13 cellular contexts compared by ENCODE assay signal in genomic region chr10:117443677-117444022, GRCh38.
"Had no signal": no experiment of that assay in that cellular context is flagged by ENCODE, and none has a peak within 500 bp of the region (broad histone marks: within the 10 kb centered on the region; RNA-seq: fewer than 3 reads in every experiment).

No MANE protein-coding gene starts in this region.

- H3K27ac ChIP-seq: right lobe of liver, stomach, WERI-Rb-1 had no signal

- H3K4me3 Mint-ChIP-seq: activated naive CD4-positive, alpha-beta T cell treated with anti-CD3 and anti-CD28 coated beads, Interleukin-2, amount 50 U/mL, for 24 hours; nephron progenitor cell; stimulated activated effector memory CD8-positive, alpha-beta T cell treated with anti-CD3 and anti-CD28 coated beads, Interleukin-12 subunit alpha, Interleukin-12 subunit beta, amount 100 ng/mL, for 72 hours; type B pancreatic cell had no signal

- DNase-seq: activated CD4-positive, alpha-beta T cell treated with anti-CD3 and anti-CD28 coated beads for 1 hour; activated gamma-delta T cell; stimulated activated CD4-positive, alpha-beta T cell treated with anti-CD3 and anti-CD28 coated beads, Interleukin-4, amount 100 ng/mL, for 24 hours had no signal

- H3K4me3 ChIP-seq: left lung had no signal

- H3K27ac Mint-ChIP-seq: activated naive CD4-positive, alpha-beta T cell treated with anti-CD3 and anti-CD28 coated beads, Interleukin-2, amount 50 U/mL, for 24 hours; activated T-cell treated with anti-CD3 and anti-CD28 coated beads, Interleukin-2, amount 50 U/mL, for 72 hours; nephron progenitor cell; stimulated activated effector memory CD8-positive, alpha-beta T cell treated with anti-CD3 and anti-CD28 coated beads, Interleukin-12 subunit alpha, Interleukin-12 subunit beta, amount 100 ng/mL, for 72 hours; type B pancreatic cell had no signal

- H3K36me3 ChIP-seq: heart left ventricle, left lung, right lobe of liver, stomach, WERI-Rb-1 had no signal

- H3K4me1 Mint-ChIP-seq: activated naive CD4-positive, alpha-beta T cell treated with anti-CD3 and anti-CD28 coated beads, Interleukin-2, amount 50 U/mL, for 24 hours; stimulated activated effector memory CD8-positive, alpha-beta T cell treated with anti-CD3 and anti-CD28 coated beads, Interleukin-12 subunit alpha, Interleukin-12 subunit beta, amount 100 ng/mL, for 72 hours had no signal

- H3K36me3 Mint-ChIP-seq: stimulated activated effector memory CD8-positive, alpha-beta T cell treated with anti-CD3 and anti-CD28 coated beads, Interleukin-12 subunit alpha, Interleukin-12 subunit beta, amount 100 ng/mL, for 72 hours; type B pancreatic cell had no signal

- H3K9me3 ChIP-seq: heart left ventricle, left lung, right lobe of liver had no signal

- H3K27me3 ChIP-seq: right lobe of liver had no signal

- H3K4me1 ChIP-seq: right lobe of liver had no signal
